Comparison of ENCODE assay signal across 10 cellular contexts in genomic region chr22:22167791-22168189, GRCh38.
DNase-seq lines count a peak whose midpoint lies in the region; ATAC-seq and TF ChIP-seq lines count a peak whose summit lies in the region.
"Had no signal": no experiment of that assay in that cellular context is flagged by ENCODE, and none has a peak within 500 bp of the region (broad histone marks: within the 10 kb centered on the region; RNA-seq: fewer than 3 reads in every experiment).

No MANE protein-coding gene starts in this region.

- no peaks in the 10 kb centered on the region for H3K9me3 Mint-ChIP-seq in CD8-positive, alpha-beta memory T cell
- no peaks in the 10 kb centered on the region for H3K9me3 Mint-ChIP-seq in activated naive CD4-positive, alpha-beta T cell treated with anti-CD3 and anti-CD28 coated beads, Interleukin-2, amount 50 U/mL, for 72 hours

- peak overlapping the region; percentile 23 for H3K4me3 ChIP-seq in CD8-positive, alpha-beta memory T cell (ENCODE audit: low read length)
- peak overlapping the region; percentile 52 for H3K4me3 ChIP-seq in WI38 (ENCODE audit: low read depth, low read length)
- no peak overlapping the region for H3K4me3 ChIP-seq in upper lobe of right lung
- H3K4me3 ChIP-seq: SJSA1 had no signal

- peak overlapping the region; percentile 32 to 85 (median 60) for H3K27ac Mint-ChIP-seq in CD8-positive, alpha-beta memory T cell
- H3K27ac Mint-ChIP-seq in activated naive CD4-positive, alpha-beta T cell treated with anti-CD3 and anti-CD28 coated beads, Interleukin-2, amount 50 U/mL, for 72 hours, result peak overlapping the region in 1 of 2 donors; percentile 83

- intact Hi-C loops in upper lobe of right lung (cut with DNase I), result no loop called here

- POLR2A ChIA-PET in CD8-positive, alpha-beta memory T cell (lab: Charles Lee), result interaction anchor here (0.6 kb wide), 1 partner anchor 13 kb away, joined by 3 read pairs; no protein-coding TSS in a partner anchor

- ATAC-seq in HG03135 (IDR thresholded peaks at IDR 0.05; ENCODE audit: unreplicated experiment) (peak; percentile 80), upper lobe of right lung (no peak)
- no peak for ATAC-seq in activated naive CD4-positive, alpha-beta T cell treated with anti-CD3 and anti-CD28 coated beads, Interleukin-2, amount 50 U/mL, for 72 hours

- no peaks in the 10 kb centered on the region for H3K36me3 Mint-ChIP-seq in CD8-positive, alpha-beta memory T cell
- no peaks in the 10 kb centered on the region for H3K36me3 Mint-ChIP-seq in activated naive CD4-positive, alpha-beta T cell treated with anti-CD3 and anti-CD28 coated beads, Interleukin-2, amount 50 U/mL, for 72 hours

- peaks cover 11 to 29% (median 27%) of the 10 kb centered on the region in 3 donors for H3K4me1 Mint-ChIP-seq in CD8-positive, alpha-beta memory T cell

- peak in 1 of 5 donors; percentile 20 for DNase-seq in CD8-positive, alpha-beta memory T cell
- DNase-seq in GM19238 (ENCODE audit: insufficient read length, low spot score) (peak; percentile 38), LoVo (ENCODE audit: low spot score) (no peak), upper lobe of right lung (no peak), cerebellar cortex (ENCODE audit: low spot score) (no peak)
- DNase-seq in activated naive CD4-positive, alpha-beta T cell treated with anti-CD3 and anti-CD28 coated beads, Interleukin-2, amount 50 U/mL, for 72 hours (ENCODE audit: low spot score in 2 of 2), result no peak
- DNase-seq: retina had no signal

- peaks cover 5% of the 10 kb centered on the region for H3K4me1 ChIP-seq in CD8-positive, alpha-beta memory T cell (ENCODE audit: insufficient read depth, low read length)
- no peaks in the 10 kb centered on the region for H3K4me1 ChIP-seq in upper lobe of right lung
- H3K4me1 ChIP-seq: SJSA1 had no signal

- TF ChIP-seq CTCF in WI38 (IDR thresholded peaks at IDR 0.05; ENCODE audit: low read depth, low read length), result no peak
- TF ChIP-seq CTCF in upper lobe of right lung (IDR thresholded peaks at IDR 0.05), result no peak

- CTCF ChIA-PET in CD8-positive, alpha-beta memory T cell (lab: Charles Lee), result no interaction called here

- H3K27me3 Mint-ChIP-seq in CD8-positive, alpha-beta memory T cell, result peaks cover 4 to 10% of the 10 kb centered on the region in 2 donors

- no peaks in the 10 kb centered on the region for H3K27me3 ChIP-seq in CD8-positive, alpha-beta memory T cell (ENCODE audit: insufficient read depth, low read length, poor library complexity, severe bottlenecking)
- H3K27me3 ChIP-seq in upper lobe of right lung, result peaks cover 7% of the 10 kb centered on the region

- no peaks in the 10 kb centered on the region for H3K9me3 ChIP-seq in CD8-positive, alpha-beta memory T cell (ENCODE audit: low read length)
- H3K9me3 ChIP-seq in upper lobe of right lung, result no peaks in the 10 kb centered on the region
- H3K9me3 ChIP-seq: SJSA1 had no signal

- peak overlapping the region; percentile 51 to 88 (median 76) for H3K4me3 Mint-ChIP-seq in CD8-positive, alpha-beta memory T cell

- H3K27ac ChIP-seq in CD8-positive, alpha-beta memory T cell (ENCODE audit: low read depth, low read length), result no peak overlapping the region
- no peak overlapping the region for H3K27ac ChIP-seq in upper lobe of right lung
- H3K27ac ChIP-seq: SJSA1 had no signal

- H3K36me3 ChIP-seq in CD8-positive, alpha-beta memory T cell (ENCODE audit: insufficient read depth, low read length), result no peaks in the 10 kb centered on the region
- H3K36me3 ChIP-seq in upper lobe of right lung, result no peaks in the 10 kb centered on the region
- H3K36me3 ChIP-seq: SJSA1 had no signal
